14 cellular contexts compared by ENCODE assay signal in the genomic region with DNA sequence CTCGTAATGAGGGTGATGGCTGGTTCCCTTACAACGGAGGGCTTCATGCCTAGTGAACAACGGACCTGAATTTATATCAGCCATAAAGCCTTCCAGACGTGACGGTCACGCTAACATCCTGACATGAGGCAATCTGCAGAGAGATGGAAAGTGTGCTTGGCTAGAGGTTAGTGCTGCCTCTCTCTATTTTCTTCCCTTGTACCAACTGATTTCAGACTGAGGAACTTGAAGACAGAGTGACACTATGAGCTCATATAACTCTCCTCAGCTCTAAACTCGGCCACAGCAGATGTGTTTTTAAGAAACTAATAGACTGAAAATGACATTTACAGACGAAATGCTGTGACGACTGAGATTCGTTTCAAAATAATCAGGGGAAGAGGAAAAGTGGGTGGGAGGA.
DNase-seq lines count a peak whose midpoint lies in the region; ATAC-seq and TF ChIP-seq lines count a peak whose summit lies in the region.
"Had no signal": no experiment of that assay in that cellular context is flagged by ENCODE, and none has a peak within 500 bp of the region (broad histone marks: within the 10 kb centered on the region; RNA-seq: fewer than 3 reads in every experiment).

No MANE protein-coding gene starts in this region.

- POLR2A ChIA-PET in OCI-LY7 (lab: Charles Lee) = interaction anchor here (0.5 to 1.5 kb wide), 10 partner anchors 9 to 476 kb away, joined by 3 to 9 read pairs (median 3); partner anchors contain the start of gene XXYLT1

- H3K27ac ChIP-seq in OCI-LY7 (ENCODE audit: low read depth, low read length, poor library complexity, severe bottlenecking) = peak overlapping the region; percentile 77
- no peak overlapping the region for H3K27ac ChIP-seq in WERI-Rb-1

- peak overlapping the region; percentile 85 for H3K4me2 ChIP-seq in OCI-LY7 (ENCODE audit: low read length)

- CTCF ChIA-PET in OCI-LY7 (lab: Charles Lee; ENCODE audit: unreplicated experiment) = interaction anchor here (0.6 to 1.3 kb wide), 3 partner anchors 19 to 122 kb away, joined by 3 to 5 read pairs (median 3); no protein-coding TSS in a partner anchor

- no peak overlapping the region for H3K27ac Mint-ChIP-seq in T-helper 2 cell treated with Interferon-gamma antibody and Interleukin-4, amounts not matched to agents 5 μg/mL and 100 μg/mL, for 36 hours
- H3K27ac Mint-ChIP-seq in stimulated activated memory B cell treated with anti-CD40 and anti-IgM and Interleukin-4, amounts not matched to agents 10 μg/mL and 1 μg/mL and 100 μg/mL, for 72 hours = peak overlapping the region; percentile 79

- H3K79me2 ChIP-seq in OCI-LY7 (ENCODE audit: insufficient read depth, low read depth, low read length) = 0 out of 2 replicates have a peak, but pooled peaks cover 8% of the 10 kb centered on the region

- H3K27me3 ChIP-seq in MG63 = no peaks in the 10 kb centered on the region
- no peaks in the 10 kb centered on the region for H3K27me3 ChIP-seq in WERI-Rb-1 (ENCODE audit: insufficient read depth, low read depth, severe bottlenecking)

- ATAC-seq in stimulated activated memory B cell treated with anti-CD40 and anti-IgM and Interleukin-4, amounts not matched to agents 10 μg/mL and 1 μg/mL and 100 μg/mL, for 72 hours = peak; percentile 34

- H3K4me3 Mint-ChIP-seq in T-helper 2 cell treated with Interferon-gamma antibody and Interleukin-4, amounts not matched to agents 5 μg/mL and 100 μg/mL, for 36 hours = peak overlapping the region; percentile 82
- H3K4me3 Mint-ChIP-seq in stimulated activated memory B cell treated with anti-CD40 and anti-IgM and Interleukin-4, amounts not matched to agents 10 μg/mL and 1 μg/mL and 100 μg/mL, for 72 hours = peak overlapping the region; percentile 87
- H3K4me3 Mint-ChIP-seq: dendritic cell treated with granulocyte-macrophage colony-stimulating factor and Interleukin-4, amounts not matched to agents 40 ng/mL and 50 ng/mL, for 4 days had no signal

- H4K20me1 ChIP-seq in OCI-LY7 (ENCODE audit: insufficient read depth, low read length) = no peaks in the 10 kb centered on the region

- no peaks in the 10 kb centered on the region for H3K9me2 ChIP-seq in OCI-LY7 (ENCODE audit: insufficient read depth, low read length)

- no peak for DNase-seq in T-helper 2 cell treated with Interferon-gamma antibody and Interleukin-4, amounts not matched to agents 5 μg/mL and 100 μg/mL, for 36 hours (ENCODE audit: low spot score)
- DNase-seq in T-helper 2 cell = no peak
- peak; percentile 78 for DNase-seq in OCI-LY7 (ENCODE audit: low spot score)
- peak; percentile 53 for DNase-seq in fibroblast of villous mesenchyme (ENCODE audit: low read depth)
- no peak for DNase-seq in MG63
- no peak for DNase-seq in Kasumi-1 (lab: John Stamatoyannopoulos, UW)
- no peak for DNase-seq in WERI-Rb-1
- DNase-seq: 8988T; activated effector memory CD4-positive, alpha-beta T cell treated with Interleukin-2 at 50 U/mL for 16 hours; GF-D8; NCI-H748 treated with DMSO at 0.1 percent for 48 hours; T1000 had no signal

- BruUV-seq in OCI-LY7 (replicated peaks; lab: Mats Ljungman, UMichigan) = no TSS peak

- TF ChIP-seq CTCF in OCI-LY7 (conservative IDR thresholded peaks at IDR 0.05; ENCODE audit: low read length) (no peak), fibroblast of villous mesenchyme (IDR thresholded peaks at IDR 0.05; ENCODE audit: insufficient read depth, low read depth, low read length) (no peak), WERI-Rb-1 (IDR thresholded peaks at IDR 0.05; ENCODE audit: low read depth, low read length) (no peak)

- peaks cover 72% of the 10 kb centered on the region for H3K4me1 ChIP-seq in OCI-LY7 (ENCODE audit: insufficient read depth, low read length, poor library complexity, severe bottlenecking)

- peaks cover 38% of the 10 kb centered on the region for H3K4me1 Mint-ChIP-seq in T-helper 2 cell treated with Interferon-gamma antibody and Interleukin-4, amounts not matched to agents 5 μg/mL and 100 μg/mL, for 36 hours (ENCODE audit: low read depth)
- H3K4me1 Mint-ChIP-seq in stimulated activated memory B cell treated with anti-CD40 and anti-IgM and Interleukin-4, amounts not matched to agents 10 μg/mL and 1 μg/mL and 100 μg/mL, for 72 hours = peaks cover 67% of the 10 kb centered on the region

- peak overlapping the region; percentile 63 for H3K4me3 ChIP-seq in OCI-LY7 (ENCODE audit: low read depth, low read length, poor library complexity, severe bottlenecking)
- peak overlapping the region; percentile 24 for H3K4me3 ChIP-seq in fibroblast of villous mesenchyme (ENCODE audit: low read depth, low read length)
- H3K4me3 ChIP-seq in MG63 = no peak overlapping the region
- no peak overlapping the region for H3K4me3 ChIP-seq in WERI-Rb-1 (ENCODE audit: low read depth, low read length)

- no peaks in the 10 kb centered on the region for H3K36me3 Mint-ChIP-seq in T-helper 2 cell treated with Interferon-gamma antibody and Interleukin-4, amounts not matched to agents 5 μg/mL and 100 μg/mL, for 36 hours (ENCODE audit: low read depth)
- no peaks in the 10 kb centered on the region for H3K36me3 Mint-ChIP-seq in stimulated activated memory B cell treated with anti-CD40 and anti-IgM and Interleukin-4, amounts not matched to agents 10 μg/mL and 1 μg/mL and 100 μg/mL, for 72 hours

- intact Hi-C loops in OCI-LY7 (cut with micrococcal nuclease; ENCODE audit: unreplicated experiment) = loop anchor here (1.0 to 5.0 kb wide), 2 partner anchors 111 to 461 kb away; partner anchors contain the start of gene FAM43A

- H3K9me3 ChIP-seq in OCI-LY7 (ENCODE audit: low read length) (no peaks in the 10 kb centered on the region), MG63 (no peaks in the 10 kb centered on the region), WERI-Rb-1 (ENCODE audit: severe bottlenecking) (no peaks in the 10 kb centered on the region)

- peaks cover 5% of the 10 kb centered on the region for H3K27me3 Mint-ChIP-seq in T-helper 2 cell treated with Interferon-gamma antibody and Interleukin-4, amounts not matched to agents 5 μg/mL and 100 μg/mL, for 36 hours (ENCODE audit: low read depth)
- no peaks in the 10 kb centered on the region for H3K27me3 Mint-ChIP-seq in stimulated activated memory B cell treated with anti-CD40 and anti-IgM and Interleukin-4, amounts not matched to agents 10 μg/mL and 1 μg/mL and 100 μg/mL, for 72 hours

- H2AFZ ChIP-seq in OCI-LY7 (ENCODE audit: low read length) = peak overlapping the region; percentile 58; the same call in 1 of the 2 replicates

- H3K36me3 ChIP-seq in OCI-LY7 (ENCODE audit: insufficient read depth, low read length) = no peaks in the 10 kb centered on the region
- no peaks in the 10 kb centered on the region; the same call in 1 of the 2 replicates for H3K36me3 ChIP-seq in MG63
- no peaks in the 10 kb centered on the region for H3K36me3 ChIP-seq in WERI-Rb-1

- no peaks in the 10 kb centered on the region for H3K9me3 Mint-ChIP-seq in T-helper 2 cell treated with Interferon-gamma antibody and Interleukin-4, amounts not matched to agents 5 μg/mL and 100 μg/mL, for 36 hours
- no peaks in the 10 kb centered on the region for H3K9me3 Mint-ChIP-seq in stimulated activated memory B cell treated with anti-CD40 and anti-IgM and Interleukin-4, amounts not matched to agents 10 μg/mL and 1 μg/mL and 100 μg/mL, for 72 hours
- H3K9me3 Mint-ChIP-seq: dendritic cell treated with granulocyte-macrophage colony-stimulating factor and Interleukin-4, amounts not matched to agents 40 ng/mL and 50 ng/mL, for 4 days had no signal

Comparison
In these comparisons a context has a peak if more than half of its experiments do, and no peak if none do; other contexts are left out.
1. DNase-seq: peak in OCI-LY7 (single experiment) and fibroblast of villous mesenchyme (single experiment); none in T-helper 2 cell treated with Interferon-gamma antibody and Interleukin-4, amounts not matched to agents 5 μg/mL and 100 μg/mL, for 36 hours (single experiment), T-helper 2 cell (0 of 5), MG63 (single experiment), Kasumi-1 (0 of 2) and WERI-Rb-1 (single experiment).
2. H3K4me3 ChIP-seq: peak in OCI-LY7 (single experiment) and fibroblast of villous mesenchyme (single experiment); none in MG63 (single experiment) and WERI-Rb-1 (single experiment).